ENCODE assay signal across 18 cellular contexts in the genomic region with DNA sequence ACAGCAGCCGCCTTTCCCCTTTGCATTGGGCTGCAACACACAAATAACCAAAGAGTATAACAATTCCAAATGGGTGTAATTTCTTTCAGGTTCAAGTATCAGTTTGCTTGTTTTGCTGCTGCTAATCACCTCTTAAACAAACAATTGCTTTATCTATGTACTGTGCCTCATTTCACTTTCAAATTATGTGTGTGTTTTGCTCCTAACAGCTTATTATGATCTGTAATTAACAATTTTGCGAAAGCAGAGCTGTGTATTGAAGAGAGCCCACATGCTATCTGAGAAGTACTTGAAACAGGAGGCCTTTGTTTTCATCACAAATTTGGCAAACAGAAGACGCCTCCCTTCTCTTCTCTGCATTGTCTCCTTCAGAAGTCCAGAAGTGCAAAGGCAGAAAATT.
"Had no signal": no experiment of that assay in that cellular context is flagged by ENCODE, and none has a peak within 500 bp of the region (broad histone marks: within the 10 kb centered on the region; RNA-seq: fewer than 3 reads in every experiment).

No MANE protein-coding gene starts in this region.

- H3K36me3 Mint-ChIP-seq: activated CD4-positive, alpha-beta memory T cell treated with anti-CD3 and anti-CD28 coated beads for 36 hours; activated CD8-positive, alpha-beta memory T cell treated with anti-CD3 and anti-CD28 coated beads, Interleukin-2, amount 10 ng/mL, durations not matched to agents 7 days and 5 days had no signal

- H3K27ac ChIP-seq: dorsolateral prefrontal cortex, hepatocyte, ovary, sigmoid colon, stomach, testis, VCaP had no signal

- H3K4me3 ChIP-seq: dorsolateral prefrontal cortex, hepatocyte, lung, ovary, sigmoid colon, stomach, testis had no signal

- H3K79me2 ChIP-seq: hepatocyte had no signal

- H3K27me3 Mint-ChIP-seq: activated CD4-positive, alpha-beta memory T cell treated with anti-CD3 and anti-CD28 coated beads for 36 hours; activated CD8-positive, alpha-beta memory T cell treated with anti-CD3 and anti-CD28 coated beads, Interleukin-2, amount 10 ng/mL, durations not matched to agents 7 days and 5 days; activated T-cell treated with anti-CD3 and anti-CD28 coated beads, Interleukin-2, amount 50 U/mL, for 24 hours had no signal

- H3K9me3 Mint-ChIP-seq: activated T-cell treated with anti-CD3 and anti-CD28 coated beads, Interleukin-2, amount 50 U/mL, for 24 hours had no signal

- DNase-seq: activated CD4-positive, alpha-beta memory T cell treated with anti-CD3 and anti-CD28 coated beads for 36 hours; activated CD8-positive, alpha-beta memory T cell treated with anti-CD3 and anti-CD28 coated beads, Interleukin-2, amount 10 ng/mL, durations not matched to agents 7 days and 5 days; activated effector memory CD4-positive, alpha-beta T cell treated with Interleukin-2 at 50 U/mL for 16 hours; activated T-cell treated with anti-CD3 and anti-CD28 coated beads, Interleukin-2, amount 50 U/mL, for 24 hours; amniotic stem cell; dorsolateral prefrontal cortex; erythroblast; islet precursor cell; midbrain; ovary; sigmoid colon; stimulated activated CD4-positive, alpha-beta T cell treated with anti-CD3 and anti-CD28 coated beads, Interleukin-1b, Interleukin-23, amount 100 ng/mL, for 48 hours; stomach; testis had no signal

- H3K27me3 ChIP-seq: dorsolateral prefrontal cortex, hepatocyte, ovary, sigmoid colon, stomach, testis had no signal

- H3K27ac Mint-ChIP-seq: activated CD4-positive, alpha-beta memory T cell treated with anti-CD3 and anti-CD28 coated beads for 36 hours; activated CD8-positive, alpha-beta memory T cell treated with anti-CD3 and anti-CD28 coated beads, Interleukin-2, amount 10 ng/mL, durations not matched to agents 7 days and 5 days; activated naive CD4-positive, alpha-beta T cell treated with anti-CD3 and anti-CD28 coated beads, Interleukin-2, amount 50 U/mL, for 72 hours; activated T-cell treated with anti-CD3 and anti-CD28 coated beads, Interleukin-2, amount 50 U/mL, for 24 hours had no signal

- H2AFZ ChIP-seq: hepatocyte had no signal

- H3K4me1 ChIP-seq: sigmoid colon had no signal

- H3K4me2 ChIP-seq: hepatocyte had no signal

- H3K36me3 ChIP-seq: ovary, sigmoid colon, stomach had no signal

- H3K4me3 Mint-ChIP-seq: activated CD4-positive, alpha-beta memory T cell treated with anti-CD3 and anti-CD28 coated beads for 36 hours; activated CD8-positive, alpha-beta memory T cell treated with anti-CD3 and anti-CD28 coated beads, Interleukin-2, amount 10 ng/mL, durations not matched to agents 7 days and 5 days; activated T-cell treated with anti-CD3 and anti-CD28 coated beads, Interleukin-2, amount 50 U/mL, for 24 hours had no signal

- H3K4me1 Mint-ChIP-seq: activated CD8-positive, alpha-beta memory T cell treated with anti-CD3 and anti-CD28 coated beads, Interleukin-2, amount 10 ng/mL, durations not matched to agents 7 days and 5 days had no signal

- H3K9me3 ChIP-seq: ovary, sigmoid colon, stomach, testis had no signal
